In the genomic region with DNA sequence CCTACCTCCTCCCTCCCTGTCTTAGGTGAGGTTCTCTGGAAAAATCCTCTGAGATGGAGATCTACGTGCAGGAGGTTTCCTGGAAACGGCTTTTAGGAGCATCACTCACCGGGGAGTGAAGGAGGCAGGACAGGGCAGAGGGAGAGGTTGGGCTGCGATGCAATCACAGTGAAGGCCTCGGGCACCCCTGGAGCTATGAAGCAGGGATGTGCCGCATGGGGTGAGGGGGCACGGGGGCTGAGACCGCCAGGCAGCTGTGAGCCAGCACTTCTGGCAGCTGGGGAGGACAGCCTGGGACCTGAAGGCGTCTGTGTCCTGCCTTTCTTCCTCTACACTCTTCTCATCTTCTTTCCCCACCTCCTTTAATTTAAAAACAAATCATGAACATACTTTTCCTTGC, we compare ENCODE assay signal across 26 cellular contexts. TPM values are rescaled to one million over a fixed set of nuclear protein-coding genes. Genes with fewer than 3 reads are reported as not detected.
"Had no signal": no experiment of that assay in that cellular context is flagged by ENCODE, and none has a peak within 500 bp of the region (broad histone marks: within the 10 kb centered on the region; RNA-seq: fewer than 3 reads in every experiment).

No MANE protein-coding gene starts in this region.

- H3K9me3 ChIP-seq: MG63, SK-N-SH had no signal

- H3K9ac ChIP-seq: SK-N-SH had no signal

- H3K27ac ChIP-seq: RWPE1 had no signal

- H3K9me2 ChIP-seq: SK-N-SH had no signal

- ATAC-seq: HepG2, Panc1, PC-3 had no signal

- FAIRE-seq: HepG2 had no signal

- DNase-seq: IMR-90; Karpas-422; KG1; MG63; NCI-H1092; NCI-H1436; NCI-H187; NCI-H2029; NCI-H2081 treated with DMSO at 0.1 percent for 48 hours; NCI-H2171; NCI-H226; NCI-H446; NCI-H510A; NCI-H524 treated with DMSO at 0.1 percent for 48 hours; NCI-H69; NCI-H774; NK-92 treated with Interleukin-12 subunit alpha and Interleukin-12 subunit beta, amount 100 ng/mL, for 24 hours; PC-3; SHP77; SK-N-SH had no signal

- H3K36me3 ChIP-seq: MG63 had no signal

- H3K4me2 ChIP-seq: SK-N-SH had no signal

- H3K4me3 ChIP-seq: MG63 had no signal

RNA-seq across cellular contexts. Expression of gene GLP1R, which starts 12.9 kb away (rescaled TPM):
- total RNA-seq: HepG2, HT1080, IMR-90, OCI-LY7, PC-3, SK-MEL-5 had no signal
- polyA plus RNA-seq: HepG2, IMR-90, SK-N-SH had no signal
